ENCODE assay signal across 8 cellular contexts in genomic region chr19:48393559-48394330, GRCh38. TPM values are rescaled to one million over a fixed set of nuclear protein-coding genes. Genes with fewer than 3 reads are reported as not detected.
A peak's percentile ranks its signal among the peaks of the same experiment; 100 is the strongest.
DNase-seq lines count a peak whose midpoint lies in the region; ATAC-seq and TF ChIP-seq lines count a peak whose summit lies in the region.

Gene GRIN2D (plus strand): TSS chr19:48393668. CDS start chr19:48398393, 4,725 bp downstream.

- H3K9me3 ChIP-seq in PC-9 (ENCODE audit: insufficient read depth, low read depth) (no peaks in the 10 kb centered on the region), sigmoid colon (no peaks in the 10 kb centered on the region)
- no peaks in the 10 kb centered on the region for H3K9me3 ChIP-seq in effector memory CD4-positive, alpha-beta T cell (ENCODE audit: control insufficient read depth, low read length)

- H3K4me1 ChIP-seq in PC-9 (replicated peaks; ENCODE audit: insufficient read depth): peaks cover 13% of the 10 kb centered on the region
- H3K4me1 ChIP-seq in effector memory CD4-positive, alpha-beta T cell (ENCODE audit: control insufficient read depth, insufficient read depth, low read length, poor library complexity, severe bottlenecking): peaks cover 45% of the 10 kb centered on the region
- H3K4me1 ChIP-seq in sigmoid colon: peaks cover 0 to 48% (median 39%) of the 10 kb centered on the region in 4 donors

- TF ChIP-seq CTCF in PC-9 (conservative IDR thresholded peaks at IDR 0.05) (no peak), sigmoid colon (IDR thresholded peaks at IDR 0.05) (no peak)

- no peak within 1 kb of the TSS for H2AFZ ChIP-seq in PC-9

- peaks cover 43% of the 10 kb centered on the region for H3F3A ChIP-seq in PC-9 (ENCODE audit: insufficient read depth, low read depth)

- H3K4me2 ChIP-seq in PC-9: peak within 1 kb of the TSS; percentile 54

- no peak for TF ChIP-seq EP300 in sigmoid colon (IDR thresholded peaks at IDR 0.05)

- peaks cover 33% of the 10 kb centered on the region for H3K79me2 ChIP-seq in PC-9 (ENCODE audit: low read depth)

- no peaks in the 10 kb centered on the region; the same call in 1 of the 2 replicates for H4K20me1 ChIP-seq in PC-9 (ENCODE audit: insufficient read depth)

- intact Hi-C loops in PC-9 (cut with micrococcal nuclease; ENCODE audit: unreplicated experiment): loop anchor here (2.0 to 5.0 kb wide), 2 partner anchors 73 to 94 kb away; a partner anchor contains a TSS
- intact Hi-C loops in sigmoid colon (cut with DNase I): loop anchor here (5.0 kb wide), 1 partner anchor 99 kb away; no protein-coding TSS in a partner anchor

- no peak within 1 kb of the TSS for H3K27ac ChIP-seq in PC-9
- H3K27ac ChIP-seq in effector memory CD4-positive, alpha-beta T cell (ENCODE audit: insufficient read depth, low read length, poor library complexity, severe bottlenecking): no peak within 1 kb of the TSS
- H3K27ac ChIP-seq in sigmoid colon: no peak within 1 kb of the TSS

- WGBS in sigmoid colon, 2 donors: 1 to 2% methylated on average over 40 of the region's 40 CpGs

- no peak within 1 kb of the TSS for H3K4me3 ChIP-seq in PC-9
- H3K4me3 ChIP-seq in effector memory CD4-positive, alpha-beta T cell (ENCODE audit: insufficient read depth, low read depth, low read length, poor library complexity, severe bottlenecking): peak within 1 kb of the TSS; percentile 40
- peak within 1 kb of the TSS in 1 of 4 donors; percentile 16 for H3K4me3 ChIP-seq in sigmoid colon

- peaks cover 7% of the 10 kb centered on the region for H3K36me3 ChIP-seq in PC-9 (ENCODE audit: low read depth)
- no peaks in the 10 kb centered on the region for H3K36me3 ChIP-seq in effector memory CD4-positive, alpha-beta T cell (ENCODE audit: control insufficient read depth, insufficient read depth, low read length)
- peaks cover 0 to 7% (median 6%) of the 10 kb centered on the region in 4 donors for H3K36me3 ChIP-seq in sigmoid colon

- peaks cover 11% of the 10 kb centered on the region for H3K27me3 ChIP-seq in PC-9 (ENCODE audit: insufficient read depth, low read depth)
- H3K27me3 ChIP-seq in effector memory CD4-positive, alpha-beta T cell (replicated peaks; ENCODE audit: control insufficient read depth, insufficient read depth, low read length, poor library complexity, severe bottlenecking): peaks cover 29% of the 10 kb centered on the region
- peaks cover 45 to 67% (median 65%) of the 10 kb centered on the region in 3 donors for H3K27me3 ChIP-seq in sigmoid colon

- CTCF ChIA-PET in PC-9 (lab: Charles Lee): interaction anchor here (0.6 kb wide), 2 partner anchors 8 to 21 kb away, joined by 7 to 10 read pairs; no protein-coding TSS in a partner anchor

- POLR2A ChIA-PET in PC-9 (lab: Charles Lee; ENCODE audit: unreplicated experiment): interaction anchor here (0.6 to 0.7 kb wide), 5 partner anchors 29 to 163 kb away, joined by 3 to 17 read pairs (median 4); partner anchors contain the start of gene SYNGR4

- no TSS peak for BruUV-seq in PC-9 (replicated peaks; lab: Mats Ljungman, UMichigan)

- no peaks in the 10 kb centered on the region for H3K9me2 ChIP-seq in PC-9 (ENCODE audit: insufficient read depth)

- no peak for TF ChIP-seq POLR2A in sigmoid colon (IDR thresholded peaks at IDR 0.05)

- peak; percentile 24 to 33 for DNase-seq in SHP77 (lab: John Stamatoyannopoulos, UW)
- DNase-seq in SHP77 treated with DMSO at 0.1 percent for 48 hours (lab: John Stamatoyannopoulos, UW): no peak
- peak in 1 of 2 experiments; percentile 37 for DNase-seq in PC-9
- no peak for DNase-seq in effector memory CD4-positive, alpha-beta T cell
- DNase-seq in sigmoid colon: peak; percentile 71
- no peak for DNase-seq in epidermal melanocyte (ENCODE audit: insufficient read length, low spot score)
- no peak for DNase-seq in GM19240 (ENCODE audit: insufficient read length, low spot score)

- ATAC-seq in GM19452 (IDR thresholded peaks at IDR 0.05; ENCODE audit: unreplicated experiment): no peak

RNA-seq across cellular contexts. Expression of gene GRIN2D, which starts in this region (rescaled TPM):
- 3.2 and 3.8 TPM in 2 replicates for total RNA-seq in PC-9 (2021)
- under 1 TPM in 3 of 4 donors, not detected in 1; under 0.01 to 0.36 (median 0.16) TPM for total RNA-seq in sigmoid colon
- under 1 TPM in 1 of 3 donors, not detected in 2; 0.26 TPM for polyA plus RNA-seq in sigmoid colon

Comparison
In these comparisons a context has a peak if more than half of its experiments do, and no peak if none do; other contexts are left out.
1. DNase-seq: peak in SHP77 (2 of 2); none in SHP77 treated with DMSO at 0.1 percent for 48 hours (single experiment), effector memory CD4-positive, alpha-beta T cell (0 of 3), epidermal melanocyte (single experiment) and GM19240 (single experiment).
2. Peak in DNase-seq in sigmoid colon; RNA of the gene not detected or under 1 TPM.